In the genomic region with DNA sequence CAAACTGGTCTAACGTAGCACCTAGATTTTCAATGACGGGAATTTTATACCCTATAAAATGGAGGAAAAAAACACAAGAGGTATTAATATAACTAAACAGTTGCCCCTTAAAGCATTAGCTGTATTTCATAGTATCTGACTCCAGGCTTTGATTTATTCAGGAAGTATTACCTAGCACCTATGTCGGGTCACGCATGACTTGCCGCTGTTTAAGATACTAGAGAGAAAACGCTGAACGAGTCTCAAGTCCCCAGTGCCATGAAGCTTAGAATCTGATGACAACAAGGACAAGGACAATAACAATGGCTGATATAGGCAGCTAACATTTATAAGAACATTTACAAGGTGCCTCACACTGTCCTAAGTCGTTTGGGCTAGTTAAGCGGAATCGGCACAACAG, we compare ENCODE assay signal across 8 cellular contexts. TPM values are rescaled to one million over a fixed set of nuclear protein-coding genes. Genes with fewer than 3 reads are reported as not detected.
DNase-seq lines count a peak whose midpoint lies in the region; ATAC-seq and TF ChIP-seq lines count a peak whose summit lies in the region.

No MANE protein-coding gene starts in this region.

- H3K27me3 ChIP-seq in Peyer's patch (no peaks in the 10 kb centered on the region), gastrocnemius medialis (no peaks in the 10 kb centered on the region), uterus (no peaks in the 10 kb centered on the region)

- TF ChIP-seq POLR2A in Peyer's patch (IDR thresholded peaks at IDR 0.05) = no peak
- no peak for TF ChIP-seq POLR2A in gastrocnemius medialis (IDR thresholded peaks at IDR 0.05)
- no peak for TF ChIP-seq POLR2A in uterus (IDR thresholded peaks at IDR 0.05)

- H3K9me3 ChIP-seq in Peyer's patch (no peaks in the 10 kb centered on the region), gastrocnemius medialis (no peaks in the 10 kb centered on the region), uterus (no peaks in the 10 kb centered on the region)

- ATAC-seq in gastrocnemius medialis = no peak
- ATAC-seq in HG03135 (IDR thresholded peaks at IDR 0.05; ENCODE audit: unreplicated experiment) = no peak
- no peak for ATAC-seq in GM21529 (IDR thresholded peaks at IDR 0.05; ENCODE audit: unreplicated experiment)

- H3K4me3 ChIP-seq in Peyer's patch (peak overlapping the region in 3 of 4 donors; percentile 70 to 97 (median 88)), epithelial cell of proximal tubule (ENCODE audit: low read depth, low read length) (peak overlapping the region; percentile 92), gastrocnemius medialis (peak overlapping the region; percentile 71 to 99 (median 92)), uterus (peak overlapping the region in 1 of 2 donors; percentile 95)

- H3K36me3 ChIP-seq in Peyer's patch (peaks cover 0 to 24% (median 0%) of the 10 kb centered on the region in 3 donors), gastrocnemius medialis (peaks cover 0 to 7% of the 10 kb centered on the region in 2 donors), uterus (no peaks in the 10 kb centered on the region)

- H3K27ac ChIP-seq in Peyer's patch = no peak overlapping the region
- H3K27ac ChIP-seq in gastrocnemius medialis = peak overlapping the region; percentile 93 to 99 (median 98)
- H3K27ac ChIP-seq in uterus = no peak overlapping the region

- DNase-seq in NCI-H1417 (lab: John Stamatoyannopoulos, UW) = peak in 2 of 3 experiments; percentile 37 to 65
- DNase-seq in NCI-H1417 treated with DMSO at 0.1 percent for 48 hours (lab: John Stamatoyannopoulos, UW) = no peak
- peak in 2 of 3 donors; percentile 47 to 60 for DNase-seq in Peyer's patch
- DNase-seq in epithelial cell of proximal tubule (ENCODE audit: low read depth) = no peak
- no peak for DNase-seq in gastrocnemius medialis
- DNase-seq in uterus = no peak

- in situ Hi-C loops in gastrocnemius medialis (cut with MboI; ENCODE audit: low sequenced_read_pairs in 4 of 4) = loop anchor here in 3 of 4 donors (5.0 to 10.0 kb wide), 3 partner anchors 349 to 359 kb away; partner anchors contain the start of gene TM2D3 (in 1 of the 3)

- peaks cover 3 to 38% (median 6%) of the 10 kb centered on the region in 4 donors for H3K4me1 ChIP-seq in Peyer's patch
- peaks cover 30 to 38% of the 10 kb centered on the region in 2 donors for H3K4me1 ChIP-seq in gastrocnemius medialis
- H3K4me1 ChIP-seq in uterus = peaks cover 0 to 5% of the 10 kb centered on the region in 2 donors

- intact Hi-C loops in gastrocnemius medialis (cut with DNase I; ENCODE audit: low total_unique reads) (no loop called here), uterus (cut with DNase I; ENCODE audit: low total_unique reads) (no loop called here)

- TF ChIP-seq CTCF in Peyer's patch (IDR thresholded peaks at IDR 0.05) (no peak), epithelial cell of proximal tubule (conservative IDR thresholded peaks at IDR 0.05; ENCODE audit: low read depth, low read length) (no peak), gastrocnemius medialis (IDR thresholded peaks at IDR 0.05 in 4 of 5, conservative IDR thresholded peaks at IDR 0.05 in 1 of 5) (no peak), uterus (IDR thresholded peaks at IDR 0.05) (no peak)

RNA-seq across cellular contexts. Expression of gene SNRPA1, which starts 1.9 kb away (rescaled TPM):
- 10 to 100 TPM; 36.4 to 80.0 (median 50.4) TPM for total RNA-seq in Peyer's patch
- total RNA-seq in epithelial cell of proximal tubule = 62.4 and 97.7 TPM in 2 replicates
- total RNA-seq in gastrocnemius medialis = 10 to 100 TPM; 19.6 to 59.1 (median 26.2) TPM
- total RNA-seq in uterus = 10 to 100 TPM in 3 of 4 donors, 1 to 10 TPM in 1; 3.2 to 56.4 (median 25.7) TPM

RNA-seq across cellular contexts. Expression of gene SELENOS, which starts 15.8 kb away (rescaled TPM):
- 100 to 1,000 TPM in 2 of 4 donors, 10 to 100 TPM in 2; 14.0 to 119 (median 103) TPM for total RNA-seq in Peyer's patch
- total RNA-seq in epithelial cell of proximal tubule = 47.7 and 67.9 TPM in 2 replicates
- 100 to 1,000 TPM in 1 of 4 donors, 10 to 100 TPM in 3; 74.9 to 106 (median 89.1) TPM for total RNA-seq in gastrocnemius medialis
- total RNA-seq in uterus = 10 to 100 TPM; 36.9 to 90.0 (median 56.3) TPM

RNA-seq across cellular contexts. Expression of gene CHSY1, which starts 41.3 kb away (rescaled TPM):
- 10 to 100 TPM in 1 of 4 donors, 1 to 10 TPM in 3; 8.1 to 31.4 (median 9.3) TPM for total RNA-seq in Peyer's patch
- 14.4 and 19.2 TPM in 2 replicates for total RNA-seq in epithelial cell of proximal tubule
- total RNA-seq in gastrocnemius medialis = 1 to 10 TPM; 4.6 to 8.3 (median 7.1) TPM
- 10 to 100 TPM; 25.6 to 62.8 (median 46.0) TPM for total RNA-seq in uterus

Comparison
In these comparisons a context has a peak if more than half of its experiments do, and no peak if none do; other contexts are left out.
1. DNase-seq: peak in NCI-H1417 (2 of 3) and Peyer's patch (2 of 3); none in NCI-H1417 treated with DMSO at 0.1 percent for 48 hours (single experiment), epithelial cell of proximal tubule (single experiment), gastrocnemius medialis (0 of 2) and uterus (0 of 2).
2. H3K27ac ChIP-seq: peak in gastrocnemius medialis (4 of 4); none in Peyer's patch (0 of 4) and uterus (0 of 2).